ENCODE assay signal across 9 cellular contexts in genomic region chr9:129278391-129279237, GRCh38.
DNase-seq lines count a peak whose midpoint lies in the region; ATAC-seq and TF ChIP-seq lines count a peak whose summit lies in the region.
"Had no signal": no experiment of that assay in that cellular context is flagged by ENCODE, and none has a peak within 500 bp of the region (broad histone marks: within the 10 kb centered on the region; RNA-seq: fewer than 3 reads in every experiment).

No MANE protein-coding gene starts in this region.

- no peaks in the 10 kb centered on the region for H3K9me3 Mint-ChIP-seq in MCF 10A (ENCODE audit: unreplicated experiment)

- peaks cover 35% of the 10 kb centered on the region for H3K4me1 Mint-ChIP-seq in MCF 10A (ENCODE audit: insufficient read depth, unreplicated experiment)

- BruUV-seq in MCF 10A (replicated peaks; lab: Mats Ljungman, UMichigan) = no TSS peak

- H3K4me3 Mint-ChIP-seq in MCF 10A (ENCODE audit: unreplicated experiment) = peak overlapping the region; percentile 50

- intact Hi-C loops in MCF 10A (cut with micrococcal nuclease) = no loop called here

- DNase-seq in DMS79 (lab: John Stamatoyannopoulos, UW) (peak; percentile 97), NCI-H2029 (lab: John Stamatoyannopoulos, UW) (peak; percentile 82), MCF 10A (ENCODE audit: unreplicated experiment) (peak; percentile 85), omental fat pad (ENCODE audit: low spot score) (peak; percentile 12), NK-92 (lab: John Stamatoyannopoulos, UW; ENCODE audit: unreplicated experiment) (no peak), G401 (ENCODE audit: low spot score) (no peak), NCI-H1092 (lab: John Stamatoyannopoulos, UW) (no peak), amniotic stem cell (lab: John Stamatoyannopoulos, UW) (no peak)
- DNase-seq: stimulated activated naive CD4-positive, alpha-beta T cell treated with Interleukin-2 at 50 U/mL for 16 hours had no signal

- in situ Hi-C loops in G401 (cut with HindIII; ENCODE audit: low sequenced_read_pairs) = no loop called here

- H3K36me3 Mint-ChIP-seq in MCF 10A (ENCODE audit: insufficient read depth, unreplicated experiment) = peaks cover 12% of the 10 kb centered on the region

- POLR2A ChIA-PET in MCF 10A (lab: Yijun Ruan, JAX) = interaction anchor here (0.5 to 3.5 kb wide), 7 partner anchors 20 to 222 kb away, joined by 3 to 20 read pairs (median 5); partner anchors contain the start of gene IER5L

- no peak for ATAC-seq in omental fat pad (ENCODE audit: low FRiP score)

- H3K27me3 Mint-ChIP-seq in MCF 10A (ENCODE audit: insufficient read depth, unreplicated experiment) = no peaks in the 10 kb centered on the region

- TF ChIP-seq CTCF in MCF 10A (IDR thresholded peaks at IDR 0.05; ENCODE audit: unreplicated experiment) (no peak), omental fat pad (IDR thresholded peaks at IDR 0.05) (no peak)

- CTCF ChIA-PET in MCF 10A (lab: Yijun Ruan, JAX) = interaction anchor here (1.0 to 1.6 kb wide), 3 partner anchors 14 to 361 kb away, joined by 3 to 4 read pairs (median 4); no protein-coding TSS in a partner anchor

- peak overlapping the region; percentile 76 for H3K27ac Mint-ChIP-seq in MCF 10A (ENCODE audit: low read depth, unreplicated experiment)

Comparison
In these comparisons a context has a peak if more than half of its experiments do, and no peak if none do; other contexts are left out.
1. DNase-seq: peak in DMS79 (single experiment), NCI-H2029 (single experiment), MCF 10A (single experiment) and omental fat pad (single experiment); none in NK-92 (single experiment), G401 (single experiment), NCI-H1092 (single experiment) and amniotic stem cell (single experiment).